In genomic region chr1:185786524-185786923, GRCh38 we compare ENCODE assay signal across 1 cellular context.
TF ChIP-seq lines count a peak whose summit lies in the region.

No MANE protein-coding gene starts in this region.

TF ChIP-seq in SK-N-SH, 30 proteins besides CTCF, POLR2A, EP300 and RAD21 (continued from another document):
- TF ChIP-seq NFIC (IDR thresholded peaks at IDR 0.05; ENCODE audit: borderline replicate concordance) (peak; percentile 35; the same call in 1 of the 2 replicates), SIN3A (IDR thresholded peaks at IDR 0.05; ENCODE audit: borderline replicate concordance, low read depth, low read length) (no peak), RFX5 (IDR thresholded peaks at IDR 0.05; ENCODE audit: low read length) (no peak), FOXM1 (IDR thresholded peaks at IDR 0.05; ENCODE audit: low read depth) (no peak), TEAD4 (IDR thresholded peaks at IDR 0.05; ENCODE audit: borderline replicate concordance, insufficient read depth) (peak; percentile 24; the same call in 1 of the 2 replicates), RCOR1 (IDR thresholded peaks at IDR 0.05; ENCODE audit: low read length) (no peak), FOSL2 (IDR thresholded peaks at IDR 0.05; ENCODE audit: borderline replicate concordance, low read depth) (no peak), YY1 (IDR thresholded peaks at IDR 0.05; ENCODE audit: low read depth) (no peak), EZH2phosphoT487 (IDR thresholded peaks at IDR 0.05; ENCODE audit: borderline replicate concordance, low read depth) (no peak), JUND (IDR thresholded peaks at IDR 0.05) (peak; percentile 40), RXRA (IDR thresholded peaks at IDR 0.05; ENCODE audit: borderline replicate concordance, low read depth) (no peak), POLR2AphosphoS5 (IDR thresholded peaks at IDR 0.05; ENCODE audit: low read depth, low read length) (peak; percentile 13; the same call in 1 of the 2 replicates), CHD2 (IDR thresholded peaks at IDR 0.05; ENCODE audit: low read length, partially characterized antibody) (no peak), TAF1 (IDR thresholded peaks at IDR 0.05; ENCODE audit: borderline replicate concordance, low read depth, low read length) (no peak), USF1 (IDR thresholded peaks at IDR 0.05; ENCODE audit: borderline replicate concordance, low read depth) (no peak), FOXJ3 (CRISPR knock-in tag; IDR thresholded peaks at IDR 0.05) (no peak), IRF3 (IDR thresholded peaks at IDR 0.05; ENCODE audit: low read depth, low read length) (no peak), ZBTB33 (IDR thresholded peaks at IDR 0.05; ENCODE audit: borderline replicate concordance, low read depth) (no peak), GATA2 (CRISPR knock-in tag; IDR thresholded peaks at IDR 0.05) (no peak), USF2 (IDR thresholded peaks at IDR 0.05; ENCODE audit: borderline replicate concordance, low read depth, low read length) (no peak), GABPA (IDR thresholded peaks at IDR 0.05; ENCODE audit: low read depth) (no peak), PBX3 (IDR thresholded peaks at IDR 0.05) (peak; percentile 79), MAX (IDR thresholded peaks at IDR 0.05; ENCODE audit: low read depth) (no peak)
